Comparison of ENCODE assay signal across 12 cellular contexts in the genomic region with DNA sequence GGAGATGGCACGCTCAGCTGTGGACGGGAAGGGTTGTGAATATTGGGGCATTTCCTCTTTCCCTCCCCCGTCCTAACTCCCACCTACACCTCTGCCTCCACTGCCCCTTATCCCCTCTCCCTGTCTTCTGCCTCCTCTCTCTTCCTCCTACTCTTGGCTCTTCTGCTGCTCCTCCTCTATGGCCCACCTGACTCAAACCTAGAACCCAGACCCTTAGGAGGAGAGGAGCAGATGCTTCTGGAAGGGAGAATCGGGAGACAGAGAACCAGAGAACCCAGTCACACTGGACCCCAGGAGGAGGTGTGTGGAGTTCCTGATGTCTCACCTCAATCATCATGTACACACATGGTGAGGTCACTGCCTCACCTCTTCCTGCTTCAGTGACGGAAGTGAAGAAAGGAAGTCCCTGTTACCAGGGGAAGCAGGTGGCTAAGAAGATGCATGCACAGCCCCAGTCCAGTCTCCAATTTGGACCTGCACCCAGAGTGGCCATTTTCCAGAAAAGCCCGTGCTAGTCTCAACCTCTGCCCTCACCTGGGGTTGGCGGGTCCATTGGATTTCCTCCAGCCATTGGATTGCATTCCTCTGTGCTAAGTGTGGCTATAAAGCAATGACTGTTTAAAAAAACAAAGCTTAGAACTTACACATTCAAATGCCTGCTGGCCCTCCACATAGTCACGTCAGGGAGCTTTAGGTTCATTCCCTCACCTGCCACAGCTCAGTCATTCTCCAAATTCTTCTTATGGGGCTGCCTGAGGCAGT. TPM values are rescaled to one million over a fixed set of nuclear protein-coding genes. Genes with fewer than 3 reads are reported as not detected.
DNase-seq lines count a peak whose midpoint lies in the region; ATAC-seq and TF ChIP-seq lines count a peak whose summit lies in the region.
"Had no signal": no experiment of that assay in that cellular context is flagged by ENCODE, and none has a peak within 500 bp of the region (broad histone marks: within the 10 kb centered on the region; RNA-seq: fewer than 3 reads in every experiment).

No MANE protein-coding gene starts in this region.

- H3K79me2 ChIP-seq in mesendoderm (ENCODE audit: control insufficient read depth, insufficient read depth, low read length) = no peaks in the 10 kb centered on the region

- no peak overlapping the region for H3K9ac ChIP-seq in mesendoderm (ENCODE audit: low read length)

- no peak overlapping the region for H2BK5ac ChIP-seq in mesendoderm (ENCODE audit: low read length)

- no peak for TF ChIP-seq CTCF in thyroid gland (IDR thresholded peaks at IDR 0.05)

- H3K4me3 ChIP-seq in mesendoderm (ENCODE audit: low read length) (no peak overlapping the region), thyroid gland (replicated peaks in 1 of 3) (no peak overlapping the region)
- H3K4me3 ChIP-seq: lung had no signal

- H3K4ac ChIP-seq in mesendoderm (ENCODE audit: low read depth, low read length) = no peak overlapping the region

- H3K56ac ChIP-seq in mesendoderm (ENCODE audit: low read length) = no peak overlapping the region

- H2BK15ac ChIP-seq in mesendoderm (replicated peaks; ENCODE audit: low read depth) = no peak overlapping the region

- no peak overlapping the region for H3K23ac ChIP-seq in mesendoderm (ENCODE audit: low read length)

- no peak for ATAC-seq in HG03342 (IDR thresholded peaks at IDR 0.05; ENCODE audit: unreplicated experiment)

- H3K36me3 ChIP-seq in mesendoderm (ENCODE audit: control insufficient read depth, insufficient read depth, low read length) (no peaks in the 10 kb centered on the region), thyroid gland (no peaks in the 10 kb centered on the region)

- no peaks in the 10 kb centered on the region for H3K79me1 ChIP-seq in mesendoderm (ENCODE audit: low read length)

- H2BK120ac ChIP-seq in mesendoderm (ENCODE audit: low read depth, low read length) = no peak overlapping the region

- no peak overlapping the region for H4K8ac ChIP-seq in mesendoderm (ENCODE audit: low read depth, low read length)

- intact Hi-C loops in thyroid gland (cut with DNase I) = no loop called here

- no peaks in the 10 kb centered on the region for H3K9me3 ChIP-seq in thyroid gland

- H3K18ac ChIP-seq in mesendoderm (ENCODE audit: low read length) = no peak overlapping the region

- peak; percentile 33 for DNase-seq in Daoy (ENCODE audit: low read depth)
- peak; percentile 4 for DNase-seq in NCI-H69 (lab: John Stamatoyannopoulos, UW)
- DNase-seq in activated naive CD4-positive, alpha-beta T cell treated with anti-CD3 and anti-CD28 coated beads, Interleukin-2, amount 50 U/mL, for 16 hours = peak; percentile 23
- peak; percentile 72 for DNase-seq in mesendoderm
- DNase-seq in nucleus accumbens (lab: John Stamatoyannopoulos, UW) = no peak
- DNase-seq in cerebellar cortex (ENCODE audit: low spot score) = no peak
- no peak for DNase-seq in thyroid gland
- DNase-seq: DMS153, NCI-H526 had no signal

- H3K4me1 ChIP-seq in mesendoderm (ENCODE audit: control insufficient read depth, low read depth, low read length) = peaks cover 4% of the 10 kb centered on the region
- no peaks in the 10 kb centered on the region for H3K4me1 ChIP-seq in thyroid gland

- no peak overlapping the region for H4K5ac ChIP-seq in mesendoderm (ENCODE audit: low read length)

- H3K27me3 ChIP-seq in mesendoderm (ENCODE audit: insufficient read depth, low read length, poor library complexity) (no peaks in the 10 kb centered on the region), thyroid gland (no peaks in the 10 kb centered on the region)

- H3K4me2 ChIP-seq in mesendoderm (ENCODE audit: low read length) = no peak overlapping the region

- TF ChIP-seq POLR2A in thyroid gland (IDR thresholded peaks at IDR 0.05) = no peak

- H2AK5ac ChIP-seq in mesendoderm (ENCODE audit: low read length) = no peak overlapping the region

- no peak overlapping the region for H3K27ac ChIP-seq in mesendoderm (ENCODE audit: low read depth, low read length)
- no peak overlapping the region for H3K27ac ChIP-seq in thyroid gland
- H3K27ac ChIP-seq: HL-60 had no signal

- no CpG with 5 or more reads among the region's 8 CpGs for WGBS in mesendoderm (ENCODE audit: extremely low coverage, insufficient coverage, low lambda C conversion rate)
- 52 to 62% methylated on average over 8 of the region's 8 CpGs for WGBS in thyroid gland, 2 donors

RNA-seq across cellular contexts. Expression of a gene that starts 4.0 kb away (rescaled TPM):
- not detected in 2 replicates for total RNA-seq in Daoy (2014; rRNA removed; shearing (Covaris generic))
- 0.08 TPM for polyA plus RNA-seq in mesendoderm (2013, experiment 1 of 2)
- polyA plus RNA-seq in mesendoderm (2013, experiment 2 of 2) = 0.08 TPM
- not detected for total RNA-seq in thyroid gland
- total RNA-seq: lung had no signal
- polyA plus RNA-seq: lung had no signal

RNA-seq across cellular contexts. Expression of a gene that starts 10.7 kb away (rescaled TPM):
- 4,153 and 4,235 TPM in 2 replicates for total RNA-seq in Daoy (2014; rRNA removed; shearing (Covaris generic))
- 6,705 TPM for polyA plus RNA-seq in mesendoderm (2013, experiment 1 of 2)
- polyA plus RNA-seq in mesendoderm (2013, experiment 2 of 2) = 6,705 TPM
- 1,000 to 10,000 TPM; 2,728 to 5,465 (median 3,162) TPM for total RNA-seq in thyroid gland

RNA-seq across cellular contexts. Expression of a gene that starts 42.0 kb away (rescaled TPM):
- 17.0 and 20.7 TPM in 2 replicates for total RNA-seq in Daoy (2014; rRNA removed; shearing (Covaris generic))
- polyA plus RNA-seq in mesendoderm (2013, experiment 1 of 2) = 34.4 TPM
- 34.5 TPM for polyA plus RNA-seq in mesendoderm (2013, experiment 2 of 2)
- 10 to 100 TPM; 56.0 to 77.7 (median 59.5) TPM for total RNA-seq in thyroid gland

RNA-seq across cellular contexts. Expression of a gene that starts 54.0 kb away (rescaled TPM):
- total RNA-seq in Daoy (2014; rRNA removed; shearing (Covaris generic)) = not detected in 2 replicates
- not detected for polyA plus RNA-seq in mesendoderm (2013, experiment 1 of 2)
- polyA plus RNA-seq in mesendoderm (2013, experiment 2 of 2) = not detected
- not detected for total RNA-seq in thyroid gland
- total RNA-seq: lung had no signal
- polyA plus RNA-seq: lung had no signal

Comparison
In these comparisons a context has a peak if more than half of its experiments do, and no peak if none do; other contexts are left out.
1. DNase-seq: peak in Daoy (single experiment), NCI-H69 (single experiment), activated naive CD4-positive, alpha-beta T cell treated with anti-CD3 and anti-CD28 coated beads, Interleukin-2, amount 50 U/mL, for 16 hours (single experiment) and mesendoderm (single experiment); none in nucleus accumbens (0 of 56), cerebellar cortex (single experiment) and thyroid gland (0 of 2).